11 cellular contexts compared by ENCODE assay signal in genomic region chr17:77315551-77316190, GRCh38.
DNase-seq lines count a peak whose midpoint lies in the region; ATAC-seq and TF ChIP-seq lines count a peak whose summit lies in the region.
"Had no signal": no experiment of that assay in that cellular context is flagged by ENCODE, and none has a peak within 500 bp of the region (broad histone marks: within the 10 kb centered on the region; RNA-seq: fewer than 3 reads in every experiment).

No MANE protein-coding gene starts in this region.

- no peak for ATAC-seq in HG03571 (IDR thresholded peaks at IDR 0.05; ENCODE audit: unreplicated experiment)
- ATAC-seq: stimulated activated naive CD8-positive, alpha-beta T cell treated with anti-CD3 and anti-CD28 coated beads, Interleukin-15, Interleukin-2, amounts not matched to agents 100 U/mL and 50 U/mL, for 24 hours had no signal

- WGBS in liver: 53% methylated on average over 16 of the region's 16 CpGs
- WGBS in thyroid gland, 2 donors: 61 to 66% methylated on average over 12 to 14 of the region's 16 CpGs

- peaks cover 43% of the 10 kb centered on the region for H3K4me1 Mint-ChIP-seq in HFFc6 (ENCODE audit: low read depth)
- H3K4me1 Mint-ChIP-seq in activated T-cell treated with anti-CD3 and anti-CD28 coated beads, Interleukin-2, amount 50 U/mL, for 24 hours (ENCODE audit: low read depth): peaks cover 15% of the 10 kb centered on the region

- peak overlapping the region; percentile 68; the same call in 1 of the 2 replicates for H3K27ac Mint-ChIP-seq in HFFc6
- no peak overlapping the region for H3K27ac Mint-ChIP-seq in activated T-cell treated with anti-CD3 and anti-CD28 coated beads, Interleukin-2, amount 50 U/mL, for 24 hours
- H3K27ac Mint-ChIP-seq: memory B cell had no signal

- H3K4me3 ChIP-seq in liver (ENCODE audit: low read depth in 1 of 3, low read length in 3 of 3): no peak overlapping the region
- no peak overlapping the region for H3K4me3 ChIP-seq in thyroid gland (replicated peaks in 1 of 3)

- no peak for TF ChIP-seq RAD21 in liver (IDR thresholded peaks at IDR 0.05)

- H3K27ac ChIP-seq in angular gyrus (ENCODE audit: low read depth, low read length): peak overlapping the region; percentile 30
- H3K27ac ChIP-seq in liver (ENCODE audit: low read depth in 1 of 2, low read length in 2 of 2): peak overlapping the region; percentile 90 to 93
- peak overlapping the region; percentile 79 to 92 (median 84) for H3K27ac ChIP-seq in thyroid gland

- H3K27me3 Mint-ChIP-seq in HFFc6 (ENCODE audit: insufficient read depth): peaks cover 1% of the 10 kb centered on the region; the same call in 1 of the 2 replicates
- H3K27me3 Mint-ChIP-seq in activated T-cell treated with anti-CD3 and anti-CD28 coated beads, Interleukin-2, amount 50 U/mL, for 24 hours: no peaks in the 10 kb centered on the region
- H3K27me3 Mint-ChIP-seq: memory B cell had no signal

- intact Hi-C loops in thyroid gland (cut with DNase I): no loop called here

- peaks cover 23 to 61% (median 50%) of the 10 kb centered on the region in 4 donors for H3K4me1 ChIP-seq in liver (ENCODE audit: control insufficient read depth in 4 of 4, insufficient read depth in 4 of 4, low read length in 3 of 4)
- peaks cover 54 to 66% of the 10 kb centered on the region in 2 donors for H3K4me1 ChIP-seq in thyroid gland

- TF ChIP-seq POLR2A in thyroid gland (IDR thresholded peaks at IDR 0.05): no peak

- H3K4me3 Mint-ChIP-seq in HFFc6: no peak overlapping the region; the same call in 1 of the 2 replicates
- H3K4me3 Mint-ChIP-seq in activated T-cell treated with anti-CD3 and anti-CD28 coated beads, Interleukin-2, amount 50 U/mL, for 24 hours: no peak overlapping the region
- H3K4me3 Mint-ChIP-seq: memory B cell had no signal

- no peaks in the 10 kb centered on the region for H3K9me3 ChIP-seq in liver (ENCODE audit: control insufficient read depth in 4 of 4, low read length in 3 of 4)
- no peaks in the 10 kb centered on the region for H3K9me3 ChIP-seq in thyroid gland

- TF ChIP-seq CTCF in HFFc6 (IDR thresholded peaks at IDR 0.05) (no peak), liver (IDR thresholded peaks at IDR 0.05; ENCODE audit: low read depth, low read length, missing input control) (no peak), thyroid gland (IDR thresholded peaks at IDR 0.05) (no peak)

- no peak for DNase-seq in HFFc6
- no peak for DNase-seq in thyroid gland
- DNase-seq in activated T-cell treated with anti-CD3 and anti-CD28 coated beads, Interleukin-2, amount 50 U/mL, for 24 hours: no peak
- no peak for DNase-seq in kidney tubule cell (ENCODE audit: low spot score)
- DNase-seq: activated CD4-positive, alpha-beta T cell treated with anti-CD3 and anti-CD28 coated beads, Interleukin-2, amount 50 U/mL, for 48 hours; NCI-H187; stimulated activated naive CD8-positive, alpha-beta T cell treated with anti-CD3 and anti-CD28 coated beads, Interleukin-15, Interleukin-2, amounts not matched to agents 100 U/mL and 50 U/mL, for 24 hours had no signal

- no peaks in the 10 kb centered on the region for H3K9me3 Mint-ChIP-seq in HFFc6
- no peaks in the 10 kb centered on the region for H3K9me3 Mint-ChIP-seq in activated T-cell treated with anti-CD3 and anti-CD28 coated beads, Interleukin-2, amount 50 U/mL, for 24 hours
- H3K9me3 Mint-ChIP-seq: memory B cell had no signal

- H3K36me3 ChIP-seq in liver (ENCODE audit: control insufficient read depth in 4 of 4, insufficient read depth in 3 of 4, low read depth in 1 of 4, low read length in 3 of 4) (peaks cover 0 to 6% (median 3%) of the 10 kb centered on the region in 4 donors), thyroid gland (no peaks in the 10 kb centered on the region)

- peaks cover 5% of the 10 kb centered on the region for H3K36me3 Mint-ChIP-seq in HFFc6 (ENCODE audit: low read depth)
- H3K36me3 Mint-ChIP-seq in activated T-cell treated with anti-CD3 and anti-CD28 coated beads, Interleukin-2, amount 50 U/mL, for 24 hours (ENCODE audit: low read depth): no peaks in the 10 kb centered on the region
- H3K36me3 Mint-ChIP-seq: memory B cell had no signal

- H3K27me3 ChIP-seq in liver (ENCODE audit: control insufficient read depth in 4 of 4, insufficient read depth in 4 of 4, low read length in 3 of 4) (no peaks in the 10 kb centered on the region), thyroid gland (no peaks in the 10 kb centered on the region)

- H3K9ac ChIP-seq in liver (ENCODE audit: low read depth in 1 of 2, low read length in 2 of 2): peak overlapping the region; percentile 71

TF ChIP-seq in liver, 16 proteins besides CTCF, POLR2A, EP300 and RAD21:
- no peak for TF ChIP-seq ZBTB33 (IDR thresholded peaks at IDR 0.05)
- TF ChIP-seq FOXA2 (IDR thresholded peaks at IDR 0.05): no peak
- no peak for TF ChIP-seq RXRA (IDR thresholded peaks at IDR 0.05)
- TF ChIP-seq FOXA1 (IDR thresholded peaks at IDR 0.05): no peak
- TF ChIP-seq, protein P1, sequence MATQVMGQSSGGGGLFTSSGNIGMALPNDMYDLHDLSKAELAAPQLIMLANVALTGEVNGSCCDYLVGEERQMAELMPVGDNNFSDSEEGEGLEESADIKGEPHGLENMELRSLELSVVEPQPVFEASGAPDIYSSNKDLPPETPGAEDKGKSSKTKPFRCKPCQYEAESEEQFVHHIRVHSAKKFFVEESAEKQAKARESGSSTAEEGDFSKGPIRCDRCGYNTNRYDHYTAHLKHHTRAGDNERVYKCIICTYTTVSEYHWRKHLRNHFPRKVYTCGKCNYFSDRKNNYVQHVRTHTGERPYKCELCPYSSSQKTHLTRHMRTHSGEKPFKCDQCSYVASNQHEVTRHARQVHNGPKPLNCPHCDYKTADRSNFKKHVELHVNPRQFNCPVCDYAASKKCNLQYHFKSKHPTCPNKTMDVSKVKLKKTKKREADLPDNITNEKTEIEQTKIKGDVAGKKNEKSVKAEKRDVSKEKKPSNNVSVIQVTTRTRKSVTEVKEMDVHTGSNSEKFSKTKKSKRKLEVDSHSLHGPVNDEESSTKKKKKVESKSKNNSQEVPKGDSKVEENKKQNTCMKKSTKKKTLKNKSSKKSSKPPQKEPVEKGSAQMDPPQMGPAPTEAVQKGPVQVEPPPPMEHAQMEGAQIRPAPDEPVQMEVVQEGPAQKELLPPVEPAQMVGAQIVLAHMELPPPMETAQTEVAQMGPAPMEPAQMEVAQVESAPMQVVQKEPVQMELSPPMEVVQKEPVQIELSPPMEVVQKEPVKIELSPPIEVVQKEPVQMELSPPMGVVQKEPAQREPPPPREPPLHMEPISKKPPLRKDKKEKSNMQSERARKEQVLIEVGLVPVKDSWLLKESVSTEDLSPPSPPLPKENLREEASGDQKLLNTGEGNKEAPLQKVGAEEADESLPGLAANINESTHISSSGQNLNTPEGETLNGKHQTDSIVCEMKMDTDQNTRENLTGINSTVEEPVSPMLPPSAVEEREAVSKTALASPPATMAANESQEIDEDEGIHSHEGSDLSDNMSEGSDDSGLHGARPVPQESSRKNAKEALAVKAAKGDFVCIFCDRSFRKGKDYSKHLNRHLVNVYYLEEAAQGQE (IDR thresholded peaks at IDR 0.05): no peak
- TF ChIP-seq TAF1 (conservative IDR thresholded peaks at IDR 0.05): no peak
- TF ChIP-seq GABPA (IDR thresholded peaks at IDR 0.05 in 1 of 2, conservative IDR thresholded peaks at IDR 0.05 in 1 of 2): no peak
- no peak for TF ChIP-seq HNF4G (IDR thresholded peaks at IDR 0.05)
- no peak for TF ChIP-seq ATF3 (IDR thresholded peaks at IDR 0.05)
- no peak for TF ChIP-seq MAX (IDR thresholded peaks at IDR 0.05)

Comparison
In these comparisons a context has a peak if more than half of its experiments do, and no peak if none do; other contexts are left out.
1. H3K27ac ChIP-seq: peak in every context shown above with its lines; median percentile 92 in liver; 84 in thyroid gland; 30 in angular gyrus.